ENCODE assay signal across 10 cellular contexts in genomic region chr4:121113680-121114079, GRCh38. TPM values are rescaled to one million over a fixed set of nuclear protein-coding genes. Genes with fewer than 3 reads are reported as not detected.
A peak's percentile ranks its signal among the peaks of the same experiment; 100 is the strongest.
DNase-seq lines count a peak whose midpoint lies in the region; ATAC-seq and TF ChIP-seq lines count a peak whose summit lies in the region.
"Had no signal": no experiment of that assay in that cellular context is flagged by ENCODE, and none has a peak within 500 bp of the region (broad histone marks: within the 10 kb centered on the region; RNA-seq: fewer than 3 reads in every experiment).

No MANE protein-coding gene starts in this region.

- intact Hi-C loops in heart right ventricle (cut with DNase I): loop anchor here in 1 of 10 donors (5.0 kb wide), 1 partner anchor 1041 kb away; no protein-coding TSS in a partner anchor

- H3K9me3 Mint-ChIP-seq in glutamatergic neuron (ENCODE audit: unreplicated experiment): no peaks in the 10 kb centered on the region

- H3K9me3 ChIP-seq in heart right ventricle: no peaks in the 10 kb centered on the region

- ATAC-seq in GM18505 (IDR thresholded peaks at IDR 0.05; ENCODE audit: unreplicated experiment) (peak; percentile 87), GM19452 (IDR thresholded peaks at IDR 0.05; ENCODE audit: unreplicated experiment) (peak; percentile 85), HG02938 (IDR thresholded peaks at IDR 0.05; ENCODE audit: unreplicated experiment) (peak; percentile 94), heart right ventricle (no peak)
- ATAC-seq: sciatic nerve had no signal

- no peak overlapping the region for H3K4me3 Mint-ChIP-seq in glutamatergic neuron (ENCODE audit: unreplicated experiment)

- H3K27me3 ChIP-seq in heart right ventricle: peaks cover 0 to 13% (median 0%) of the 10 kb centered on the region in 7 donors

- H3K36me3 Mint-ChIP-seq in glutamatergic neuron (ENCODE audit: unreplicated experiment): no peaks in the 10 kb centered on the region

- H3K4me1 ChIP-seq in heart right ventricle: no peaks in the 10 kb centered on the region

- no peaks in the 10 kb centered on the region for H3K4me1 Mint-ChIP-seq in glutamatergic neuron (ENCODE audit: low read depth, unreplicated experiment)

- no peak overlapping the region for H3K27ac Mint-ChIP-seq in glutamatergic neuron (ENCODE audit: unreplicated experiment)

- no peaks in the 10 kb centered on the region for H3K36me3 ChIP-seq in heart right ventricle

- TF ChIP-seq CTCF in heart right ventricle (IDR thresholded peaks at IDR 0.05) (no peak), glutamatergic neuron (IDR thresholded peaks at IDR 0.05; ENCODE audit: partially characterized antibody, unreplicated experiment) (no peak)

- DNase-seq in MV-4-11 (lab: John Stamatoyannopoulos, UW) (peak; percentile 69), amniotic stem cell (lab: John Stamatoyannopoulos, UW) (no peak), heart right ventricle (no peak), glutamatergic neuron (no peak), T-helper 9 cell (no peak)

- whole genome bisulfite sequencing in heart right ventricle, 2 donors: 80 to 84% methylated on average over 2 of the region's 2 CpGs

- no peak overlapping the region for H3K4me3 ChIP-seq in heart right ventricle

- no peak overlapping the region for H3K27ac ChIP-seq in heart right ventricle

- no peaks in the 10 kb centered on the region for H3K27me3 Mint-ChIP-seq in glutamatergic neuron (ENCODE audit: unreplicated experiment)

- no peak for TF ChIP-seq POLR2A in GM18505 (IDR thresholded peaks at IDR 0.05; ENCODE audit: borderline replicate concordance, extremely low read depth, insufficient read depth, insufficient read length)

RNA-seq across cellular contexts. Expression of gene NDNF, which starts 41.3 kb away (rescaled TPM):
- total RNA-seq in heart right ventricle: 10 to 100 TPM in 2 of 10 donors, 1 to 10 TPM in 8; 3.4 to 17.9 (median 7.3) TPM
- 1 to 10 TPM; 2.8 to 4.6 TPM for polyA plus RNA-seq in heart right ventricle
- 1.3 TPM for total RNA-seq in glutamatergic neuron (ENCODE audit: unreplicated experiment)
- total RNA-seq: endothelial cell of umbilical vein had no signal
- polyA plus RNA-seq: endothelial cell of umbilical vein had no signal

RNA-seq across cellular contexts. Expression of gene TNIP3, which starts 50.4 kb away (rescaled TPM):
- under 1 TPM in 1 of 10 donors, not detected in 9; 0.49 TPM for total RNA-seq in heart right ventricle
- under 1 TPM in 1 of 2 donors, not detected in 1; 0.04 TPM for polyA plus RNA-seq in heart right ventricle
- total RNA-seq in glutamatergic neuron (ENCODE audit: unreplicated experiment): not detected
- total RNA-seq: endothelial cell of umbilical vein had no signal
- polyA plus RNA-seq: endothelial cell of umbilical vein had no signal

Comparison
In these comparisons a context has a peak if more than half of its experiments do, and no peak if none do; other contexts are left out.
1. ATAC-seq: peak in GM18505 (single experiment), GM19452 (single experiment) and HG02938 (single experiment); none in heart right ventricle (0 of 8).